In genomic region chr7:24882989-24883631, GRCh38 we compare ENCODE assay signal across 11 cellular contexts.
DNase-seq lines count a peak whose midpoint lies in the region; ATAC-seq, FAIRE-seq and TF ChIP-seq lines count a peak whose summit lies in the region.
"Had no signal": no experiment of that assay in that cellular context is flagged by ENCODE, and none has a peak within 500 bp of the region (broad histone marks: within the 10 kb centered on the region; RNA-seq: fewer than 3 reads in every experiment).

No MANE protein-coding gene starts in this region.

- H3K27me3 ChIP-seq in keratinocyte (ENCODE audit: control insufficient read depth, extremely low read depth, insufficient read depth, low read length) (no peaks in the 10 kb centered on the region), right lobe of liver (no peaks in the 10 kb centered on the region)
- H3K27me3 ChIP-seq: SJSA1 had no signal

- H3K9me3 Mint-ChIP-seq in activated T-helper 1 cell treated with anti-CD3 and anti-CD28 coated beads, Interleukin-12 subunit alpha, Interleukin-12 subunit beta, Interleukin-2, Interleukin-4 antibody, amounts not matched to agents 30 ng/mL and 10 ng/mL and 1 ng/mL, durations not matched to agents 14 hours and 24 hours and 36 hours, result no peaks in the 10 kb centered on the region

- H3K4me3 Mint-ChIP-seq in activated T-helper 1 cell treated with anti-CD3 and anti-CD28 coated beads, Interleukin-12 subunit alpha, Interleukin-12 subunit beta, Interleukin-2, Interleukin-4 antibody, amounts not matched to agents 30 ng/mL and 10 ng/mL and 1 ng/mL, durations not matched to agents 14 hours and 24 hours and 36 hours, result no peak overlapping the region

- H3K36me3 ChIP-seq in keratinocyte (ENCODE audit: control insufficient read depth in 2 of 2, extremely low read depth in 1 of 2, insufficient read depth in 2 of 2, low read length in 2 of 2) (peaks cover 5 to 6% of the 10 kb centered on the region in 2 experiments), right lobe of liver (no peaks in the 10 kb centered on the region)
- H3K36me3 ChIP-seq: prostate gland, SJSA1 had no signal

- no peak overlapping the region for H3K9ac ChIP-seq in keratinocyte (ENCODE audit: control insufficient read depth, extremely low read depth, insufficient read depth, low read length)

- peak; percentile 79 for FAIRE-seq in keratinocyte (lab: Jason Lieb, UNC)

- H3K9me3 ChIP-seq in keratinocyte (ENCODE audit: control insufficient read depth, low read depth, low read length), result no peaks in the 10 kb centered on the region
- no peaks in the 10 kb centered on the region for H3K9me3 ChIP-seq in right lobe of liver
- H3K9me3 ChIP-seq: prostate gland, SJSA1 had no signal

- no peak overlapping the region for H2AFZ ChIP-seq in keratinocyte (ENCODE audit: control insufficient read depth, low read length)

- peaks cover 55% of the 10 kb centered on the region for H3K36me3 Mint-ChIP-seq in activated T-helper 1 cell treated with anti-CD3 and anti-CD28 coated beads, Interleukin-12 subunit alpha, Interleukin-12 subunit beta, Interleukin-2, Interleukin-4 antibody, amounts not matched to agents 30 ng/mL and 10 ng/mL and 1 ng/mL, durations not matched to agents 14 hours and 24 hours and 36 hours (ENCODE audit: low read depth)

- intact Hi-C loops in activated T-helper 1 cell treated with anti-CD3 and anti-CD28 coated beads, Interleukin-12 subunit alpha, Interleukin-12 subunit beta, Interleukin-2, Interleukin-4 antibody, amounts not matched to agents 30 ng/mL and 10 ng/mL and 1 ng/mL, durations not matched to agents 14 hours and 24 hours and 36 hours (cut with micrococcal nuclease), result loop anchor here (1.0 kb wide), 1 partner anchor 24 kb away; no protein-coding TSS in a partner anchor
- intact Hi-C loops in right lobe of liver (cut with DNase I), result no loop called here

- H3K27me3 Mint-ChIP-seq in activated T-helper 1 cell treated with anti-CD3 and anti-CD28 coated beads, Interleukin-12 subunit alpha, Interleukin-12 subunit beta, Interleukin-2, Interleukin-4 antibody, amounts not matched to agents 30 ng/mL and 10 ng/mL and 1 ng/mL, durations not matched to agents 14 hours and 24 hours and 36 hours (ENCODE audit: insufficient read depth), result no peaks in the 10 kb centered on the region

- no peaks in the 10 kb centered on the region for H4K20me1 ChIP-seq in keratinocyte (ENCODE audit: control insufficient read depth, extremely low read depth, insufficient read depth, low read length)

- CTCF ChIA-PET in AG04449 (lab: Yijun Ruan, JAX), result interaction anchor here (0.6 to 1.8 kb wide), 9 partner anchors 9 to 1580 kb away, joined by 3 to 9 read pairs (median 4); partner anchors contain the start of gene OSBPL3

- H3K4me3 ChIP-seq in AG04449 (ENCODE audit: low read depth, low read length), result no peak overlapping the region
- no peak overlapping the region for H3K4me3 ChIP-seq in keratinocyte (ENCODE audit: control insufficient read depth in 2 of 3, extremely low read depth in 1 of 3, insufficient read depth in 2 of 3, low read depth in 1 of 3, low read length in 3 of 3)
- no peak overlapping the region for H3K4me3 ChIP-seq in right lobe of liver
- H3K4me3 ChIP-seq: prostate gland, SJSA1 had no signal

- no peak for TF ChIP-seq CTCF in AG04449 (IDR thresholded peaks at IDR 0.05; ENCODE audit: insufficient read depth, low read length, missing control alignments)
- TF ChIP-seq CTCF in keratinocyte (optimal IDR thresholded peaks at IDR 0.05 in 1 of 3, IDR thresholded peaks at IDR 0.05 in 1 of 3, conservative IDR thresholded peaks at IDR 0.05 in 1 of 3; ENCODE audit: extremely low read depth in 1 of 3, insufficient read depth in 2 of 3, low read length in 3 of 3), result no peak
- no peak for TF ChIP-seq CTCF in right lobe of liver (IDR thresholded peaks at IDR 0.05)

- H3K27ac Mint-ChIP-seq in activated T-helper 1 cell treated with anti-CD3 and anti-CD28 coated beads, Interleukin-12 subunit alpha, Interleukin-12 subunit beta, Interleukin-2, Interleukin-4 antibody, amounts not matched to agents 30 ng/mL and 10 ng/mL and 1 ng/mL, durations not matched to agents 14 hours and 24 hours and 36 hours, result peak overlapping the region; percentile 64

- no peak overlapping the region for H3K27ac ChIP-seq in keratinocyte (ENCODE audit: control insufficient read depth, insufficient read depth, low read length)
- H3K27ac ChIP-seq in right lobe of liver, result no peak overlapping the region
- H3K27ac ChIP-seq: prostate gland, SJSA1 had no signal

- TF ChIP-seq POLR2A in erythroblast (IDR thresholded peaks at IDR 0.05; ENCODE audit: low read length) (no peak), right lobe of liver (IDR thresholded peaks at IDR 0.05) (no peak)

- no peaks in the 10 kb centered on the region for H3K9me1 ChIP-seq in keratinocyte (ENCODE audit: control insufficient read depth, extremely low read depth, insufficient read depth, low read length)

- peaks cover 10% of the 10 kb centered on the region for H3K79me2 ChIP-seq in keratinocyte (ENCODE audit: control insufficient read depth, insufficient read depth, low read length)

- H3K4me1 ChIP-seq in keratinocyte (ENCODE audit: control insufficient read depth, extremely low read depth, insufficient read depth, low read length) (peaks cover 4% of the 10 kb centered on the region), right lobe of liver (no peaks in the 10 kb centered on the region)
- H3K4me1 ChIP-seq: prostate gland had no signal

- no peak overlapping the region for H3K4me2 ChIP-seq in keratinocyte (ENCODE audit: control insufficient read depth, extremely low read depth, insufficient read depth, low read depth, low read length)

- dilution Hi-C loops in keratinocyte (cut with MboI; ENCODE audit: extremely low pct_ligation_motif_present, low sequenced_read_pairs), result no loop called here

- POLR2A ChIA-PET in AG04449 (lab: Yijun Ruan, JAX), result no interaction called here

- ATAC-seq in GM18511 (IDR thresholded peaks at IDR 0.05; ENCODE audit: unreplicated experiment), result peak; percentile 52
- no peak for ATAC-seq in right lobe of liver
- no peak for ATAC-seq in HG03354 (IDR thresholded peaks at IDR 0.05; ENCODE audit: poor library complexity, severe bottlenecking, unreplicated experiment)
- no peak for ATAC-seq in HG03159 (IDR thresholded peaks at IDR 0.05; ENCODE audit: unreplicated experiment)

- peaks cover 81% of the 10 kb centered on the region for H3K4me1 Mint-ChIP-seq in activated T-helper 1 cell treated with anti-CD3 and anti-CD28 coated beads, Interleukin-12 subunit alpha, Interleukin-12 subunit beta, Interleukin-2, Interleukin-4 antibody, amounts not matched to agents 30 ng/mL and 10 ng/mL and 1 ng/mL, durations not matched to agents 14 hours and 24 hours and 36 hours (ENCODE audit: low read depth)

- WGBS in right lobe of liver (ENCODE audit: insufficient coverage, low coverage, low lambda C conversion rate, missing lambda C conversion rate), result 17% methylated on average over 1 of the region's 3 CpGs

- DNase-seq in AG04449 (ENCODE audit: low read depth, low spot score) (peak; percentile 37), keratinocyte (ENCODE audit: low read depth, low spot score) (no peak), erythroblast (lab: John Stamatoyannopoulos, UW) (no peak), right lobe of liver (no peak)
- no peak for DNase-seq in activated T-helper 1 cell treated with anti-CD3 and anti-CD28 coated beads, Interleukin-12 subunit alpha, Interleukin-12 subunit beta, Interleukin-2, Interleukin-4 antibody, amounts not matched to agents 30 ng/mL and 10 ng/mL and 1 ng/mL, durations not matched to agents 14 hours and 24 hours and 36 hours (ENCODE audit: low spot score)
- DNase-seq: effector CD8-positive, alpha-beta T cell had no signal
